10 cellular contexts compared by ENCODE assay signal in the genomic region with DNA sequence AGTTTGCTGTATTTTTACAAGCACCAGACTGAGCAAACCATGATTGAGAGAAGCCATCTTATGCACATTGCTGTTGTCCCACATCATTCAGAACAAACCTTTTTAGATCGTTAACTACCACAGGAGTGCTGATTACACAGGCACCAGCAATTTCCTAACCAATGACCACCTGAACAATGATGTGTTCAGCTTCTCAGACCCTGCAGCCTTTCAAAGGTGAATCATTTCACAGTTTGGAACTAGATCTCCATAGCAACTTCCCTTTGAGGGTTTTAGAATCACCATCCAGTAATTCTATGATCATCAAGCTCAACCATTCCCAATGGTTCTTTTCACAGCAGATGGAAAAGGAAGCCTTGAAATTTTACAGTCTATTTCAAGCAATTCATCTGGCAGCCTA.
A peak's percentile ranks its signal among the peaks of the same experiment; 100 is the strongest.
DNase-seq lines count a peak whose midpoint lies in the region; ATAC-seq, FAIRE-seq and TF ChIP-seq lines count a peak whose summit lies in the region.
"Had no signal": no experiment of that assay in that cellular context is flagged by ENCODE, and none has a peak within 500 bp of the region (broad histone marks: within the 10 kb centered on the region; RNA-seq: fewer than 3 reads in every experiment).

No MANE protein-coding gene starts in this region.

- CTCF ChIA-PET in CD8-positive, alpha-beta T cell (lab: Charles Lee), result interaction anchor here (1.5 kb wide), 1 partner anchor 14 kb away, joined by 3 read pairs; no protein-coding TSS in a partner anchor

- POLR2A ChIA-PET in CD8-positive, alpha-beta T cell (lab: Charles Lee), result no interaction called here

- no peak for DNase-seq in H54 (ENCODE audit: insufficient read length, low spot score)
- DNase-seq in NCI-H2081 (lab: John Stamatoyannopoulos, UW), result peak; percentile 61 to 84
- DNase-seq in astrocyte of the hippocampus (ENCODE audit: low read depth, low spot score), result peak; percentile 83
- DNase-seq in neural progenitor cell (ENCODE audit: low spot score), result no peak
- no peak for DNase-seq in GM13977 (ENCODE audit: low spot score)
- no peak for DNase-seq in activated T-cell treated with anti-CD3 and anti-CD28 coated beads, Interleukin-2, amount 50 U/mL, for 72 hours
- no peak for DNase-seq in CD8-positive, alpha-beta T cell
- DNase-seq: lower lobe of right lung had no signal

- peaks cover 28% of the 10 kb centered on the region for H3K36me3 Mint-ChIP-seq in neural progenitor cell
- peaks cover 15 to 32% of the 10 kb centered on the region in 2 donors for H3K36me3 Mint-ChIP-seq in activated T-cell treated with anti-CD3 and anti-CD28 coated beads, Interleukin-2, amount 50 U/mL, for 72 hours (ENCODE audit: insufficient read depth in 2 of 2)
- H3K36me3 Mint-ChIP-seq in CD8-positive, alpha-beta T cell, result peaks cover 46% of the 10 kb centered on the region

- TF ChIP-seq CTCF in neural progenitor cell (IDR thresholded peaks at IDR 0.05) (no peak), GM13977 (IDR thresholded peaks at IDR 0.05; ENCODE audit: extremely low read depth, insufficient read depth, missing control alignments) (no peak)
- TF ChIP-seq CTCF in CD8-positive, alpha-beta T cell (IDR thresholded peaks at IDR 0.05), result no peak

- peaks cover 25% of the 10 kb centered on the region for H3K36me3 ChIP-seq in neural progenitor cell
- H3K36me3 ChIP-seq in CD8-positive, alpha-beta T cell (ENCODE audit: insufficient read depth, low read length), result no peaks in the 10 kb centered on the region
- H3K36me3 ChIP-seq: lower lobe of right lung had no signal

- H3K9me3 Mint-ChIP-seq in neural progenitor cell, result peaks cover 34% of the 10 kb centered on the region
- H3K9me3 Mint-ChIP-seq in activated T-cell treated with anti-CD3 and anti-CD28 coated beads, Interleukin-2, amount 50 U/mL, for 72 hours, result peaks cover 6 to 13% of the 10 kb centered on the region in 2 donors
- peaks cover 33% of the 10 kb centered on the region for H3K9me3 Mint-ChIP-seq in CD8-positive, alpha-beta T cell

- intact Hi-C loops in CD8-positive, alpha-beta T cell (cut with DNase I, micrococcal nuclease), result no loop called here

- no peak for TF ChIP-seq POLR2A in H54 (IDR thresholded peaks at IDR 0.05; ENCODE audit: low read depth, low read length)

- H3K27me3 ChIP-seq in neural progenitor cell, result no peaks in the 10 kb centered on the region
- H3K27me3 ChIP-seq in CD8-positive, alpha-beta T cell (ENCODE audit: insufficient read depth, low read length), result no peaks in the 10 kb centered on the region

- H3K9me3 ChIP-seq in neural progenitor cell (ENCODE audit: low read depth), result peaks cover 24% of the 10 kb centered on the region
- no peaks in the 10 kb centered on the region for H3K9me3 ChIP-seq in CD8-positive, alpha-beta T cell (ENCODE audit: low read length)

- H3K27ac Mint-ChIP-seq in neural progenitor cell, result peak overlapping the region; percentile 3
- no peak overlapping the region for H3K27ac Mint-ChIP-seq in activated T-cell treated with anti-CD3 and anti-CD28 coated beads, Interleukin-2, amount 50 U/mL, for 72 hours
- no peak overlapping the region for H3K27ac Mint-ChIP-seq in CD8-positive, alpha-beta T cell
- H3K27ac Mint-ChIP-seq: activated T-helper 1 cell treated with anti-CD3 and anti-CD28 coated beads, Interleukin-12 subunit alpha, Interleukin-12 subunit beta, Interleukin-2, Interleukin-4 antibody, amounts not matched to agents 30 ng/mL and 10 ng/mL and 1 ng/mL, durations not matched to agents 14 hours and 24 hours and 36 hours had no signal

- peaks cover 12% of the 10 kb centered on the region for H4K20me1 ChIP-seq in neural progenitor cell (ENCODE audit: low read depth)

- H3K79me2 ChIP-seq in neural progenitor cell (ENCODE audit: low read depth), result peaks cover 96% of the 10 kb centered on the region

- no peak overlapping the region for H3K4me3 Mint-ChIP-seq in neural progenitor cell
- H3K4me3 Mint-ChIP-seq in activated T-cell treated with anti-CD3 and anti-CD28 coated beads, Interleukin-2, amount 50 U/mL, for 72 hours, result no peak overlapping the region
- no peak overlapping the region for H3K4me3 Mint-ChIP-seq in CD8-positive, alpha-beta T cell
- H3K4me3 Mint-ChIP-seq: activated T-helper 1 cell treated with anti-CD3 and anti-CD28 coated beads, Interleukin-12 subunit alpha, Interleukin-12 subunit beta, Interleukin-2, Interleukin-4 antibody, amounts not matched to agents 30 ng/mL and 10 ng/mL and 1 ng/mL, durations not matched to agents 14 hours and 24 hours and 36 hours had no signal

- peaks cover 10% of the 10 kb centered on the region for H3F3A ChIP-seq in neural progenitor cell (ENCODE audit: low read depth)

- H3K4me1 ChIP-seq in neural progenitor cell, result peaks cover 24% of the 10 kb centered on the region
- H3K4me1 ChIP-seq in CD8-positive, alpha-beta T cell (ENCODE audit: insufficient read depth, low read length), result no peaks in the 10 kb centered on the region

- no peaks in the 10 kb centered on the region for H3K27me3 Mint-ChIP-seq in neural progenitor cell (ENCODE audit: insufficient read depth, low read depth)
- no peaks in the 10 kb centered on the region for H3K27me3 Mint-ChIP-seq in activated T-cell treated with anti-CD3 and anti-CD28 coated beads, Interleukin-2, amount 50 U/mL, for 72 hours (ENCODE audit: low read depth)
- no peaks in the 10 kb centered on the region for H3K27me3 Mint-ChIP-seq in CD8-positive, alpha-beta T cell (ENCODE audit: low read depth)

- peaks cover 18% of the 10 kb centered on the region for H3K4me1 Mint-ChIP-seq in neural progenitor cell
- H3K4me1 Mint-ChIP-seq in activated T-cell treated with anti-CD3 and anti-CD28 coated beads, Interleukin-2, amount 50 U/mL, for 72 hours (ENCODE audit: low read depth), result peaks cover 10% of the 10 kb centered on the region
- peaks cover 15% of the 10 kb centered on the region for H3K4me1 Mint-ChIP-seq in CD8-positive, alpha-beta T cell (ENCODE audit: low read depth)

- no peak overlapping the region for H3K9ac ChIP-seq in neural progenitor cell

- H3K27ac ChIP-seq in neural progenitor cell, result peak overlapping the region; percentile 36
- H3K27ac ChIP-seq in CD8-positive, alpha-beta T cell (ENCODE audit: low read depth, low read length), result no peak overlapping the region
- H3K27ac ChIP-seq: lower lobe of right lung had no signal

- no peak for ATAC-seq in activated T-cell treated with anti-CD3 and anti-CD28 coated beads, Interleukin-2, amount 50 U/mL, for 72 hours (replicated peaks in 1 of 2)
- ATAC-seq in CD8-positive, alpha-beta T cell, result no peak
- ATAC-seq: Panc1 had no signal

- in situ Hi-C loops in GM13977 (cut with MboI; ENCODE audit: low pct_unique_long_range_greater_than_20kb, low sequenced_read_pairs, unreplicated experiment), result no loop called here

- no peak overlapping the region for H2AFZ ChIP-seq in neural progenitor cell (replicated peaks)

- peak; percentile 90 for FAIRE-seq in H54 (lab: Jason Lieb, UNC)

- no peak overlapping the region for H3K4me3 ChIP-seq in neural progenitor cell
- H3K4me3 ChIP-seq in CD8-positive, alpha-beta T cell (ENCODE audit: low read depth, low read length), result no peak overlapping the region
- H3K4me3 ChIP-seq: lower lobe of right lung had no signal

- H3K4me2 ChIP-seq in neural progenitor cell, result peak overlapping the region; percentile 25

Comparison
In these comparisons a context has a peak if more than half of its experiments do, and no peak if none do; other contexts are left out.
1. DNase-seq: peak in NCI-H2081 (2 of 2) and astrocyte of the hippocampus (single experiment); none in H54 (single experiment), neural progenitor cell (single experiment), GM13977 (single experiment), activated T-cell treated with anti-CD3 and anti-CD28 coated beads, Interleukin-2, amount 50 U/mL, for 72 hours (0 of 2) and CD8-positive, alpha-beta T cell (0 of 7).